In the genomic region with DNA sequence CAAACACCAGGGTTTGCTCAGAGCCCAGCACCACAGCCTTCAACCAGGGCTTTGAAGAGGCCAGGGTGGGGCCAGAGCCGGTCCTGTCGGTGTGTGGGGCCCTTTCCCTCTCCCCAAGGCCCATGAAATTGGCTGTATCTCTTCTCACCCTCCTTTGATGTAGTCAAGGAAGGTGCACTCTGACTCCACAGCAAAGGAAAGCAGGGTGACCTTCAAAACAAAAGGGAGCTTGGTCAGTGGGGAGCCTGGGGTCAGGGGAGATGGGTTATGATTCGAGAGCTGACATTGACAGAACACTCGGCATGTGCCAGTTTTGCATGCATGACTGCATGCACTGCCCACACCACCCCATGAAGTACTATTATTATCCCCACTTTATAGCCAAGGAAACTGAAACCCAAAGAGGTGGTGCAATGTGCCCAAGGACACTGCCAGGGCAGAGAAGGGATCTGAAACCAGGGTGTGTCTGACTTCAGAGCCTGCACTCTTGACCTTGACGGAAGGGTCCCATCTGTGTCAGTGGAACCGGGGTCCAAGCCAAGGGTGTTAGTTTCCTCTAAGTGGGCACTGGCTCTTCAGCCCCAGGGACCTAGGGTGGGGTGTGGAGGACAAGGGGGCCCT, we compare ENCODE assay signal across 10 cellular contexts. TPM values are rescaled to one million over a fixed set of nuclear protein-coding genes. Genes with fewer than 3 reads are reported as not detected.
A peak's percentile ranks its signal among the peaks of the same experiment; 100 is the strongest.
DNase-seq lines count a peak whose midpoint lies in the region; ATAC-seq and TF ChIP-seq lines count a peak whose summit lies in the region.
"Had no signal": no experiment of that assay in that cellular context is flagged by ENCODE, and none has a peak within 500 bp of the region (broad histone marks: within the 10 kb centered on the region; RNA-seq: fewer than 3 reads in every experiment).

No MANE protein-coding gene starts in this region.

- H3K9me3 ChIP-seq in neural progenitor cell (ENCODE audit: low read depth): no peaks in the 10 kb centered on the region

- H3K27ac ChIP-seq in neural progenitor cell: no peak overlapping the region

- no peak overlapping the region for H2AFZ ChIP-seq in neural progenitor cell (replicated peaks)

- H3K36me3 ChIP-seq in neural progenitor cell: no peaks in the 10 kb centered on the region

- peaks cover 9% of the 10 kb centered on the region for H3K27me3 Mint-ChIP-seq in neural progenitor cell (ENCODE audit: insufficient read depth, low read depth)

- ATAC-seq in GM18870 (IDR thresholded peaks at IDR 0.05; ENCODE audit: unreplicated experiment) (peak; percentile 49), HG02623 (IDR thresholded peaks at IDR 0.05; ENCODE audit: unreplicated experiment) (peak; percentile 33), HG03565 (IDR thresholded peaks at IDR 0.05; ENCODE audit: unreplicated experiment) (no peak), GM18858 (IDR thresholded peaks at IDR 0.05; ENCODE audit: unreplicated experiment) (no peak)
- ATAC-seq: Panc1 had no signal

- H3K27ac Mint-ChIP-seq in neural progenitor cell: no peak overlapping the region

- H3K4me2 ChIP-seq in neural progenitor cell: no peak overlapping the region

- DNase-seq in SKM-1 treated with dmso at 0.1 percent for 144 hours (lab: John Stamatoyannopoulos, UW; ENCODE audit: unreplicated experiment) (peak; percentile 54), myocyte (ENCODE audit: low read depth) (peak; percentile 35), neural progenitor cell (ENCODE audit: low spot score) (no peak), UCSD-AML1 (lab: John Stamatoyannopoulos, UW; ENCODE audit: unreplicated experiment) (no peak)

- no peaks in the 10 kb centered on the region for H3F3A ChIP-seq in neural progenitor cell (ENCODE audit: low read depth)

- no peak overlapping the region for H3K9ac ChIP-seq in neural progenitor cell

- H3K4me3 ChIP-seq in neural progenitor cell: no peak overlapping the region

- H3K27me3 ChIP-seq in neural progenitor cell: no peaks in the 10 kb centered on the region

- no peaks in the 10 kb centered on the region for H3K36me3 Mint-ChIP-seq in neural progenitor cell

- no peaks in the 10 kb centered on the region for H4K20me1 ChIP-seq in neural progenitor cell (ENCODE audit: low read depth)

- no peak for TF ChIP-seq CTCF in neural progenitor cell (IDR thresholded peaks at IDR 0.05)

- peaks cover 22% of the 10 kb centered on the region for H3K4me1 Mint-ChIP-seq in neural progenitor cell

- no peaks in the 10 kb centered on the region for H3K79me2 ChIP-seq in neural progenitor cell (ENCODE audit: low read depth)

- peaks cover 12% of the 10 kb centered on the region for H3K9me3 Mint-ChIP-seq in neural progenitor cell

- no peaks in the 10 kb centered on the region for H3K4me1 ChIP-seq in neural progenitor cell

- no peak overlapping the region for H3K4me3 Mint-ChIP-seq in neural progenitor cell

RNA-seq across cellular contexts. Expression of a gene that starts 55.4 kb away (rescaled TPM):
- total RNA-seq in myocyte (not detected in 2 replicates), neural progenitor cell (ENCODE audit: low replicate concordance) (0.03 TPM in 1 of 2 replicates, not detected in the other)
- polyA plus RNA-seq in myocyte (2012): 0.15 TPM
- polyA plus RNA-seq: neural cell had no signal

Comparison
In these comparisons a context has a peak if more than half of its experiments do, and no peak if none do; other contexts are left out.
1. ATAC-seq: peak in GM18870 (single experiment) and HG02623 (single experiment); none in HG03565 (single experiment) and GM18858 (single experiment).
2. DNase-seq: peak in SKM-1 treated with dmso at 0.1 percent for 144 hours (single experiment) and myocyte (single experiment); none in neural progenitor cell (single experiment) and UCSD-AML1 (single experiment).